1 cellular context compared by ENCODE assay signal in the genomic region with DNA sequence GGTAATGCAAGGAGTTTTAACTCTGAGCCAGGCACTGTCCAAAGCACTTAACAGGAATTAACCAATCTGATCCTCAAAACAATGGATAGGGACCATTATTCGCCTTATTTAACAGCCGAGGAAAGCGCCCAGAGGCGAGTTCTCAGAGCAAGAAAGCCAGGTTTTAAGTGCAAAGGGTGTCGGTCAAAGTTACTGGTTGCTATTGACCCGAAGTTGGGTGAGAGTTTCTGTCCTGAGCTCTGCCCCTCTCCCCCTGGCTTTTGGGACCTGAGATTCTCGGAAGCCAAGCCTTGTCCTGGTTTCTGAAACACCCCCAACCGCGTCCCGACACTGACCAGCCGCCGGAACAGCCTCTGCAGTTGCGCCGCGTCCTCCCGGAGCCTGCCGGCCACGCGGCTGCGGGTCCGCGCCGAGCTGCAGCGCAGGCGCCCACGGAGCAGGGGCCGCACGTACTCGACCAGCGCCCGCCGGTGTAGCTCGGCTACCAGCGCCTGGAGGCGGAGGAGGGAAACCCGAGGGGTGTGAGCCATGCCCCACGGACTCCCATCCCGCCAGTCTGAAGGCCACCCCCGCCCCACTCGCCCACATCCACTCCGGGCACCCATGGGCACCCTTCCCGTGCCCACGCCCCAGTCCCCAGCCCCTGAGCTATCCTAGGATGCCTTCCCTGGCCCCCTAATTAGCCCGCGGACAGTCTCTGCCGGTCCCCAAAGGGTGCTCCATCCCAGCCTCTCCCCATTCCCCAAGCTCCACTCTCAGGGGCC.
TF ChIP-seq lines count a peak whose summit lies in the region.

No MANE protein-coding gene starts in this region.

TF ChIP-seq in H1, 55 proteins besides CTCF, POLR2A, EP300 and RAD21:
- TF ChIP-seq SP2 (IDR thresholded peaks at IDR 0.05; ENCODE audit: low read length) (no peak), SP1 (IDR thresholded peaks at IDR 0.05; ENCODE audit: low read depth, low read length) (no peak), RFX5 (IDR thresholded peaks at IDR 0.05; ENCODE audit: borderline replicate concordance, low read depth, low read length) (no peak), PHF8 (conservative IDR thresholded peaks at IDR 0.05; ENCODE audit: low read depth, low read length) (no peak), GTF2F1 (IDR thresholded peaks at IDR 0.05; ENCODE audit: borderline replicate concordance, low read depth, low read length) (no peak), SIN3A (conservative IDR thresholded peaks at IDR 0.05 in 1 of 2, IDR thresholded peaks at IDR 0.05 in 1 of 2; ENCODE audit: low read depth in 1 of 2, low read length in 2 of 2) (no peak), POLR2AphosphoS5 (IDR thresholded peaks at IDR 0.05; ENCODE audit: low read depth, low read length) (no peak), GABPA (IDR thresholded peaks at IDR 0.05; ENCODE audit: borderline replicate concordance, insufficient read depth, low read length) (peak; percentile 35; the same call in 1 of the 2 replicates), TAF1 (IDR thresholded peaks at IDR 0.05; ENCODE audit: low read depth, low read length) (no peak), HDAC6 (IDR thresholded peaks at IDR 0.05; ENCODE audit: low read depth, low read length) (no peak), TEAD4 (IDR thresholded peaks at IDR 0.05; ENCODE audit: low read depth, low read length) (no peak), KDM5A (IDR thresholded peaks at IDR 0.05; ENCODE audit: low read length) (no peak), CBX5 (IDR thresholded peaks at IDR 0.05; ENCODE audit: low read depth, low read length) (no peak), SRF (IDR thresholded peaks at IDR 0.05; ENCODE audit: low read depth, low read length) (no peak), SP4 (IDR thresholded peaks at IDR 0.05; ENCODE audit: low read length) (no peak), FOSL1 (IDR thresholded peaks at IDR 0.05; ENCODE audit: insufficient read depth, low read depth, low read length) (no peak), CBX8 (IDR thresholded peaks at IDR 0.05; ENCODE audit: borderline replicate concordance, low read depth, low read length) (no peak; the same call in 1 of the 2 replicates), SUZ12 (IDR thresholded peaks at IDR 0.05; ENCODE audit: low read length) (peak; percentile 97), EZH2 (IDR thresholded peaks at IDR 0.05; ENCODE audit: low read depth, low read length, severe bottlenecking) (peak; percentile 94), TAF7 (optimal IDR thresholded peaks at IDR 0.05; ENCODE audit: borderline replicate concordance, low read depth, low read length) (no peak), CHD1 (IDR thresholded peaks at IDR 0.05; ENCODE audit: low read depth, low read length) (no peak), ASH2L (IDR thresholded peaks at IDR 0.05; ENCODE audit: low read length) (no peak), NRF1 (IDR thresholded peaks at IDR 0.05; ENCODE audit: low read depth, low read length) (no peak), USF2 (IDR thresholded peaks at IDR 0.05; ENCODE audit: low read length) (no peak), ZNF274 (IDR thresholded peaks at IDR 0.05; ENCODE audit: borderline replicate concordance, extremely low read depth, low read length) (no peak), CTBP2 (IDR thresholded peaks at IDR 0.05; ENCODE audit: borderline replicate concordance, insufficient read depth, insufficient read length, low read length) (peak; percentile 23), CEBPB (IDR thresholded peaks at IDR 0.05; ENCODE audit: low read depth, low read length) (no peak), SIX5 (IDR thresholded peaks at IDR 0.05; ENCODE audit: low read depth, low read length) (no peak), RBBP5 (IDR thresholded peaks at IDR 0.05; ENCODE audit: borderline replicate concordance, low read depth, low read length) (no peak), KDM4A (IDR thresholded peaks at IDR 0.05; ENCODE audit: low read depth, low read length, severe bottlenecking) (peak; percentile 72), BACH1 (IDR thresholded peaks at IDR 0.05; ENCODE audit: low read length) (no peak), RXRA (IDR thresholded peaks at IDR 0.05; ENCODE audit: insufficient read depth, low read depth, low read length) (no peak), JUN (IDR thresholded peaks at IDR 0.05; ENCODE audit: low read depth, low read length) (no peak), TCF12 (IDR thresholded peaks at IDR 0.05; ENCODE audit: low read depth, low read length) (no peak), YY1 (IDR thresholded peaks at IDR 0.05; ENCODE audit: low read depth, low read length) (no peak), TBP (IDR thresholded peaks at IDR 0.05; ENCODE audit: low read depth, low read length) (no peak), CHD2 (IDR thresholded peaks at IDR 0.05; ENCODE audit: low read length) (no peak), SIRT6 (IDR thresholded peaks at IDR 0.05; ENCODE audit: low read length) (no peak), SAP30 (IDR thresholded peaks at IDR 0.05; ENCODE audit: insufficient read depth, insufficient replicate concordance, low read length) (no peak), HDAC2 (IDR thresholded peaks at IDR 0.05; ENCODE audit: borderline replicate concordance in 1 of 2, low read depth in 2 of 2, low read length in 2 of 2) (no peak), EGR1 (IDR thresholded peaks at IDR 0.05; ENCODE audit: borderline replicate concordance, low read depth, low read length) (no peak), RNF2 (IDR thresholded peaks at IDR 0.05; ENCODE audit: borderline replicate concordance, low read depth, low read length, missing control alignments, poor library complexity, severe bottlenecking) (peak; percentile 54), BCL11A (IDR thresholded peaks at IDR 0.05; ENCODE audit: low read depth in 2 of 2, low read length in 2 of 2) (no peak), CREB1 (IDR thresholded peaks at IDR 0.05) (no peak), MAFK (IDR thresholded peaks at IDR 0.05; ENCODE audit: low read depth, low read length) (no peak), KDM1A (IDR thresholded peaks at IDR 0.05; ENCODE audit: borderline replicate concordance, low read length) (no peak), ATF2 (IDR thresholded peaks at IDR 0.05; ENCODE audit: low read length) (no peak), MAX (IDR thresholded peaks at IDR 0.05) (peak; percentile 57), NANOG (IDR thresholded peaks at IDR 0.05; ENCODE audit: insufficient read depth, low read depth, low read length, poor library complexity, severe bottlenecking) (no peak), JUND (IDR thresholded peaks at IDR 0.05; ENCODE audit: low read length) (no peak), POU5F1 (IDR thresholded peaks at IDR 0.05; ENCODE audit: low read depth, low read length) (no peak), BRCA1 (IDR thresholded peaks at IDR 0.05; ENCODE audit: low read depth, low read length) (no peak)
- TF ChIP-seq, protein P1, sequence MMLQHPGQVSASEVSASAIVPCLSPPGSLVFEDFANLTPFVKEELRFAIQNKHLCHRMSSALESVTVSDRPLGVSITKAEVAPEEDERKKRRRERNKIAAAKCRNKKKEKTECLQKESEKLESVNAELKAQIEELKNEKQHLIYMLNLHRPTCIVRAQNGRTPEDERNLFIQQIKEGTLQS (IDR thresholded peaks at IDR 0.05; ENCODE audit: insufficient read depth, low read depth, low read length): no peak
- TF ChIP-seq, protein P2, sequence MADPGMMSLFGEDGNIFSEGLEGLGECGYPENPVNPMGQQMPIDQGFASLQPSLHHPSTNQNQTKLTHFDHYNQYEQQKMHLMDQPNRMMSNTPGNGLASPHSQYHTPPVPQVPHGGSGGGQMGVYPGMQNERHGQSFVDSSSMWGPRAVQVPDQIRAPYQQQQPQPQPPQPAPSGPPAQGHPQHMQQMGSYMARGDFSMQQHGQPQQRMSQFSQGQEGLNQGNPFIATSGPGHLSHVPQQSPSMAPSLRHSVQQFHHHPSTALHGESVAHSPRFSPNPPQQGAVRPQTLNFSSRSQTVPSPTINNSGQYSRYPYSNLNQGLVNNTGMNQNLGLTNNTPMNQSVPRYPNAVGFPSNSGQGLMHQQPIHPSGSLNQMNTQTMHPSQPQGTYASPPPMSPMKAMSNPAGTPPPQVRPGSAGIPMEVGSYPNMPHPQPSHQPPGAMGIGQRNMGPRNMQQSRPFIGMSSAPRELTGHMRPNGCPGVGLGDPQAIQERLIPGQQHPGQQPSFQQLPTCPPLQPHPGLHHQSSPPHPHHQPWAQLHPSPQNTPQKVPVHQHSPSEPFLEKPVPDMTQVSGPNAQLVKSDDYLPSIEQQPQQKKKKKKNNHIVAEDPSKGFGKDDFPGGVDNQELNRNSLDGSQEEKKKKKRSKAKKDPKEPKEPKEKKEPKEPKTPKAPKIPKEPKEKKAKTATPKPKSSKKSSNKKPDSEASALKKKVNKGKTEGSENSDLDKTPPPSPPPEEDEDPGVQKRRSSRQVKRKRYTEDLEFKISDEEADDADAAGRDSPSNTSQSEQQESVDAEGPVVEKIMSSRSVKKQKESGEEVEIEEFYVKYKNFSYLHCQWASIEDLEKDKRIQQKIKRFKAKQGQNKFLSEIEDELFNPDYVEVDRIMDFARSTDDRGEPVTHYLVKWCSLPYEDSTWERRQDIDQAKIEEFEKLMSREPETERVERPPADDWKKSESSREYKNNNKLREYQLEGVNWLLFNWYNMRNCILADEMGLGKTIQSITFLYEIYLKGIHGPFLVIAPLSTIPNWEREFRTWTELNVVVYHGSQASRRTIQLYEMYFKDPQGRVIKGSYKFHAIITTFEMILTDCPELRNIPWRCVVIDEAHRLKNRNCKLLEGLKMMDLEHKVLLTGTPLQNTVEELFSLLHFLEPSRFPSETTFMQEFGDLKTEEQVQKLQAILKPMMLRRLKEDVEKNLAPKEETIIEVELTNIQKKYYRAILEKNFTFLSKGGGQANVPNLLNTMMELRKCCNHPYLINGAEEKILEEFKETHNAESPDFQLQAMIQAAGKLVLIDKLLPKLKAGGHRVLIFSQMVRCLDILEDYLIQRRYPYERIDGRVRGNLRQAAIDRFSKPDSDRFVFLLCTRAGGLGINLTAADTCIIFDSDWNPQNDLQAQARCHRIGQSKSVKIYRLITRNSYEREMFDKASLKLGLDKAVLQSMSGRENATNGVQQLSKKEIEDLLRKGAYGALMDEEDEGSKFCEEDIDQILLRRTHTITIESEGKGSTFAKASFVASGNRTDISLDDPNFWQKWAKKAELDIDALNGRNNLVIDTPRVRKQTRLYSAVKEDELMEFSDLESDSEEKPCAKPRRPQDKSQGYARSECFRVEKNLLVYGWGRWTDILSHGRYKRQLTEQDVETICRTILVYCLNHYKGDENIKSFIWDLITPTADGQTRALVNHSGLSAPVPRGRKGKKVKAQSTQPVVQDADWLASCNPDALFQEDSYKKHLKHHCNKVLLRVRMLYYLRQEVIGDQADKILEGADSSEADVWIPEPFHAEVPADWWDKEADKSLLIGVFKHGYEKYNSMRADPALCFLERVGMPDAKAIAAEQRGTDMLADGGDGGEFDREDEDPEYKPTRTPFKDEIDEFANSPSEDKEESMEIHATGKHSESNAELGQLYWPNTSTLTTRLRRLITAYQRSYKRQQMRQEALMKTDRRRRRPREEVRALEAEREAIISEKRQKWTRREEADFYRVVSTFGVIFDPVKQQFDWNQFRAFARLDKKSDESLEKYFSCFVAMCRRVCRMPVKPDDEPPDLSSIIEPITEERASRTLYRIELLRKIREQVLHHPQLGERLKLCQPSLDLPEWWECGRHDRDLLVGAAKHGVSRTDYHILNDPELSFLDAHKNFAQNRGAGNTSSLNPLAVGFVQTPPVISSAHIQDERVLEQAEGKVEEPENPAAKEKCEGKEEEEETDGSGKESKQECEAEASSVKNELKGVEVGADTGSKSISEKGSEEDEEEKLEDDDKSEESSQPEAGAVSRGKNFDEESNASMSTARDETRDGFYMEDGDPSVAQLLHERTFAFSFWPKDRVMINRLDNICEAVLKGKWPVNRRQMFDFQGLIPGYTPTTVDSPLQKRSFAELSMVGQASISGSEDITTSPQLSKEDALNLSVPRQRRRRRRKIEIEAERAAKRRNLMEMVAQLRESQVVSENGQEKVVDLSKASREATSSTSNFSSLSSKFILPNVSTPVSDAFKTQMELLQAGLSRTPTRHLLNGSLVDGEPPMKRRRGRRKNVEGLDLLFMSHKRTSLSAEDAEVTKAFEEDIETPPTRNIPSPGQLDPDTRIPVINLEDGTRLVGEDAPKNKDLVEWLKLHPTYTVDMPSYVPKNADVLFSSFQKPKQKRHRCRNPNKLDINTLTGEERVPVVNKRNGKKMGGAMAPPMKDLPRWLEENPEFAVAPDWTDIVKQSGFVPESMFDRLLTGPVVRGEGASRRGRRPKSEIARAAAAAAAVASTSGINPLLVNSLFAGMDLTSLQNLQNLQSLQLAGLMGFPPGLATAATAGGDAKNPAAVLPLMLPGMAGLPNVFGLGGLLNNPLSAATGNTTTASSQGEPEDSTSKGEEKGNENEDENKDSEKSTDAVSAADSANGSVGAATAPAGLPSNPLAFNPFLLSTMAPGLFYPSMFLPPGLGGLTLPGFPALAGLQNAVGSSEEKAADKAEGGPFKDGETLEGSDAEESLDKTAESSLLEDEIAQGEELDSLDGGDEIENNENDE (IDR thresholded peaks at IDR 0.05; ENCODE audit: insufficient replicate concordance, low read length): no peak
- TF ChIP-seq, protein P3, sequence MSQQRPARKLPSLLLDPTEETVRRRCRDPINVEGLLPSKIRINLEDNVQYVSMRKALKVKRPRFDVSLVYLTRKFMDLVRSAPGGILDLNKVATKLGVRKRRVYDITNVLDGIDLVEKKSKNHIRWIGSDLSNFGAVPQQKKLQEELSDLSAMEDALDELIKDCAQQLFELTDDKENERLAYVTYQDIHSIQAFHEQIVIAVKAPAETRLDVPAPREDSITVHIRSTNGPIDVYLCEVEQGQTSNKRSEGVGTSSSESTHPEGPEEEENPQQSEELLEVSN (IDR thresholded peaks at IDR 0.05): peak; percentile 39; the same call in 1 of the 2 replicates
